Comparison of ENCODE assay signal across 1 cellular context in genomic region chr1:109090415-109091195, GRCh38.
A peak's percentile ranks its signal among the peaks of the same experiment; 100 is the strongest.
TF ChIP-seq lines count a peak whose summit lies in the region.

Gene TMEM167B (plus strand): TSS chr1:109090764. CDS start chr1:109090873, 109 bp downstream.

TF ChIP-seq in K562, 482 proteins besides CTCF, POLR2A, EP300 and RAD21 (continued from another document and continues in another):
- TF ChIP-seq MEF2A (IDR thresholded peaks at IDR 0.05; ENCODE audit: control insufficient read depth, low read depth, low read length) (0 out of 2 replicates have a peak, but pooled peaks have one; percentile 42), PREB (CRISPR knock-in tag; IDR thresholded peaks at IDR 0.05) (0 out of 2 replicates have a peak, but pooled peaks have one; percentile 83), ZNF766 (CRISPR knock-in tag; conservative IDR thresholded peaks at IDR 0.05) (peak; percentile 69; the same call in 1 of the 2 replicates), ARID2 (IDR thresholded peaks at IDR 0.05) (0 out of 2 replicates have a peak, but pooled peaks have one; percentile 8), POLR2H (tag; IDR thresholded peaks at IDR 0.05; ENCODE audit: low read depth) (peak; percentile 74), CBX8 (IDR thresholded peaks at IDR 0.05; ENCODE audit: borderline replicate concordance, extremely low read depth, low read depth, low read length, poor library complexity, severe bottlenecking) (no peak), ZNF785 (CRISPR knock-in tag; IDR thresholded peaks at IDR 0.05) (no peak), ATF3 (IDR thresholded peaks at IDR 0.05) (peak; percentile 73), ATF3 (CRISPR knock-in tag; conservative IDR thresholded peaks at IDR 0.05) (no peak; the same call in 1 of the 2 replicates), NR4A1 (CRISPR knock-in tag; IDR thresholded peaks at IDR 0.05) (no peak), NR4A1 (tag; IDR thresholded peaks at IDR 0.05) (no peak), HIVEP1 (CRISPR knock-in tag; IDR thresholded peaks at IDR 0.05) (no peak), SIX5 (IDR thresholded peaks at IDR 0.05; ENCODE audit: borderline replicate concordance in 1 of 2, insufficient read depth in 1 of 2, low read depth in 1 of 2, low read length in 2 of 2) (peak; percentile 37 to 44; a peak in 3 of 4 replicates), HSF4 (CRISPR knock-in tag; IDR thresholded peaks at IDR 0.05; ENCODE audit: borderline replicate concordance) (no peak), ILF3 (IDR thresholded peaks at IDR 0.05; ENCODE audit: borderline replicate concordance) (no peak), CXXC5 (CRISPR knock-in tag; IDR thresholded peaks at IDR 0.05) (peak; percentile 100), SETDB1 (IDR thresholded peaks at IDR 0.05; ENCODE audit: low read length) (no peak), ZNF75A (CRISPR knock-in tag; IDR thresholded peaks at IDR 0.05) (no peak), ZNF507 (tag; conservative IDR thresholded peaks at IDR 0.05) (no peak), KAT8 (IDR thresholded peaks at IDR 0.05; ENCODE audit: low read depth) (no peak), ZNF695 (CRISPR knock-in tag; IDR thresholded peaks at IDR 0.05) (no peak), ZFPM2 (CRISPR knock-in tag; IDR thresholded peaks at IDR 0.05) (no peak), ZNF655 (CRISPR knock-in tag; IDR thresholded peaks at IDR 0.05) (no peak), PRDM10 (IDR thresholded peaks at IDR 0.05; ENCODE audit: partially characterized antibody) (peak; percentile 7), HNRNPUL1 (IDR thresholded peaks at IDR 0.05; ENCODE audit: low read length) (no peak), SREBF2 (CRISPR knock-in tag; IDR thresholded peaks at IDR 0.05) (no peak), ZNF124 (CRISPR knock-in tag; IDR thresholded peaks at IDR 0.05) (no peak), NFATC3 (IDR thresholded peaks at IDR 0.05) (no peak), ARID3A (IDR thresholded peaks at IDR 0.05; ENCODE audit: borderline replicate concordance, low read depth, low read length) (peak; percentile 59; the same call in 1 of the 2 replicates), SPI1 (IDR thresholded peaks at IDR 0.05; ENCODE audit: borderline replicate concordance, low read depth, low read length) (0 out of 2 replicates have a peak, but pooled peaks have one; percentile 22), FOXK2 (conservative IDR thresholded peaks at IDR 0.05 in 1 of 2, IDR thresholded peaks at IDR 0.05 in 1 of 2; ENCODE audit: low read depth in 2 of 2) (peak; percentile 99 to 100), ZNF239 (CRISPR knock-in tag; IDR thresholded peaks at IDR 0.05) (no peak), ZFP36 (IDR thresholded peaks at IDR 0.05; ENCODE audit: low read depth, low read length, partially characterized antibody) (peak; percentile 41), KDM4B (IDR thresholded peaks at IDR 0.05; ENCODE audit: borderline replicate concordance in 2 of 2, low read depth in 1 of 2) (peak in 1 of 2 experiments; percentile 83; a peak in 1 of 4 replicates), GTF3C2 (IDR thresholded peaks at IDR 0.05; ENCODE audit: borderline replicate concordance, extremely low read depth, insufficient read length) (no peak), VEZF1 (CRISPR knock-in tag; IDR thresholded peaks at IDR 0.05) (peak; percentile 93), ZC3H11A (IDR thresholded peaks at IDR 0.05; ENCODE audit: low read depth, low read length) (peak; percentile 89; the same call in 1 of the 2 replicates), TCF7L2 (IDR thresholded peaks at IDR 0.05; ENCODE audit: low read depth, low read length) (no peak), NCOA4 (IDR thresholded peaks at IDR 0.05; ENCODE audit: partially characterized antibody) (peak; percentile 100), ZBTB12 (CRISPR knock-in tag; IDR thresholded peaks at IDR 0.05) (peak; percentile 80), CCAR2 (IDR thresholded peaks at IDR 0.05; ENCODE audit: low read depth, low read length) (0 out of 2 replicates have a peak, but pooled peaks have one; percentile 58), ZNF12 (CRISPR knock-in tag; IDR thresholded peaks at IDR 0.05) (0 out of 2 replicates have a peak, but pooled peaks have one; percentile 70), ZFP1 (CRISPR knock-in tag; IDR thresholded peaks at IDR 0.05) (no peak)
